In genomic region chr9:36986548-36987408, GRCh38 we compare ENCODE assay signal across 14 cellular contexts. TPM values are rescaled to one million over a fixed set of nuclear protein-coding genes. Genes with fewer than 3 reads are reported as not detected.
DNase-seq lines count a peak whose midpoint lies in the region; ATAC-seq and TF ChIP-seq lines count a peak whose summit lies in the region.
"Had no signal": no experiment of that assay in that cellular context is flagged by ENCODE, and none has a peak within 500 bp of the region (broad histone marks: within the 10 kb centered on the region; RNA-seq: fewer than 3 reads in every experiment).

No MANE protein-coding gene starts in this region.

- H3K27me3 Mint-ChIP-seq in effector memory CD8-positive, alpha-beta T cell: peaks cover 64 to 94% of the 10 kb centered on the region in 2 donors
- peaks cover 83% of the 10 kb centered on the region for H3K27me3 Mint-ChIP-seq in neural crest cell (ENCODE audit: low read depth)

- H3K4me3 Mint-ChIP-seq in effector memory CD8-positive, alpha-beta T cell: peak overlapping the region; percentile 22 to 35
- H3K4me3 Mint-ChIP-seq in neural crest cell: peak overlapping the region; percentile 83

- H3K4me3 ChIP-seq in BLaER1 treated with 17β-estradiol and CSF1 and Interleukin-3, amounts not matched to agents 10 nM and 100 nM: peak overlapping the region in 9 of 10 experiments; percentile 25 to 62 (median 47); a peak in 15 of 20 replicates
- H3K4me3 ChIP-seq in GM23248: no peak overlapping the region

- H3K36me3 ChIP-seq in BLaER1 treated with 17β-estradiol and CSF1 and Interleukin-3, amounts not matched to agents 10 nM and 100 nM: peaks cover 0 to 96% (median 76%) of the 10 kb centered on the region in 11 experiments; a peak in 16 of 22 replicates
- H3K36me3 ChIP-seq in GM23248 (ENCODE audit: low read depth): no peaks in the 10 kb centered on the region
- H3K36me3 ChIP-seq: right atrium auricular region had no signal

- H3K4me1 ChIP-seq in BLaER1 treated with 17β-estradiol and CSF1 and Interleukin-3, amounts not matched to agents 10 nM and 100 nM: peaks cover 3 to 21% (median 10%) of the 10 kb centered on the region in 10 experiments; a peak in 11 of 20 replicates
- no peaks in the 10 kb centered on the region for H3K4me1 ChIP-seq in GM23248 (ENCODE audit: insufficient read depth)

- DNase-seq in GM23248 (peak; percentile 28), neural crest cell (ENCODE audit: low read depth, low spot score) (no peak), posterior cingulate gyrus (no peak), MV-4-11 (lab: John Stamatoyannopoulos, UW) (no peak), NCI-H1105 (lab: John Stamatoyannopoulos, UW) (no peak)
- DNase-seq in effector memory CD8-positive, alpha-beta T cell: no peak
- DNase-seq: left ventricle myocardium superior, NCI-H1048, NCI-H510A treated with DMSO at 0.1 percent for 48 hours had no signal

- H3K36me3 Mint-ChIP-seq in effector memory CD8-positive, alpha-beta T cell (ENCODE audit: insufficient read depth): peaks cover 3% of the 10 kb centered on the region
- peaks cover 10% of the 10 kb centered on the region for H3K36me3 Mint-ChIP-seq in neural crest cell (ENCODE audit: low read depth)

- H4K20me1 ChIP-seq in BLaER1 treated with 17β-estradiol and CSF1 and Interleukin-3, amounts not matched to agents 10 nM and 100 nM: peaks cover 0 to 100% (median 93%) of the 10 kb centered on the region in 11 experiments; a peak in 19 of 22 replicates
- no peaks in the 10 kb centered on the region for H4K20me1 ChIP-seq in GM23248 (ENCODE audit: insufficient read depth)

- TF ChIP-seq CTCF in neural crest cell (conservative IDR thresholded peaks at IDR 0.05): no peak

- H3K27me3 ChIP-seq in BLaER1 treated with 17β-estradiol and CSF1 and Interleukin-3, amounts not matched to agents 10 nM and 100 nM: peaks cover 60 to 86% (median 76%) of the 10 kb centered on the region in 11 experiments
- H3K27me3 ChIP-seq in GM23248 (replicated peaks; ENCODE audit: insufficient read depth): peaks cover 68% of the 10 kb centered on the region

- no peak overlapping the region for H3K27ac ChIP-seq in BLaER1 treated with 17β-estradiol and CSF1 and Interleukin-3, amounts not matched to agents 10 nM and 100 nM
- no peak overlapping the region for H3K27ac ChIP-seq in GM23248
- H3K27ac ChIP-seq: right atrium auricular region, VCaP had no signal

- WGBS in GM23248 (ENCODE audit: low coverage in 1 of 2, low lambda C conversion rate in 2 of 2, missing lambda C conversion rate in 2 of 2), 2 experiments: 6 to 7% methylated on average over 34 to 41 of the region's 51 CpGs

- peaks cover 0 to 6% of the 10 kb centered on the region in 2 donors for H3K9me3 Mint-ChIP-seq in effector memory CD8-positive, alpha-beta T cell
- H3K9me3 Mint-ChIP-seq in neural crest cell: peaks cover 9% of the 10 kb centered on the region

- H2AFZ ChIP-seq in GM23248: no peak overlapping the region

- intact Hi-C loops in posterior cingulate gyrus (cut with DNase I): no loop called here

- peaks cover 6 to 15% (median 8%) of the 10 kb centered on the region in 11 experiments; a peak in 18 of 22 replicates for H3K9me3 ChIP-seq in BLaER1 treated with 17β-estradiol and CSF1 and Interleukin-3, amounts not matched to agents 10 nM and 100 nM (replicated peaks in 1 of 11)
- H3K9me3 ChIP-seq in GM23248 (ENCODE audit: low read depth): no peaks in the 10 kb centered on the region

- no peak for ATAC-seq in effector memory CD8-positive, alpha-beta T cell (replicated peaks)
- no peak for ATAC-seq in GM21447 (IDR thresholded peaks at IDR 0.05; ENCODE audit: unreplicated experiment)
- ATAC-seq: left ventricle myocardium superior, Right ventricle myocardium inferior had no signal

- H3K4me1 Mint-ChIP-seq in effector memory CD8-positive, alpha-beta T cell (ENCODE audit: low read depth in 2 of 2): peaks cover 7% of the 10 kb centered on the region in 2 donors
- H3K4me1 Mint-ChIP-seq in neural crest cell: peaks cover 24% of the 10 kb centered on the region

- H3K9ac ChIP-seq in BLaER1 treated with 17β-estradiol and CSF1 and Interleukin-3, amounts not matched to agents 10 nM and 100 nM: peak overlapping the region in 1 of 11 experiments; percentile 34; a peak in 1 of 22 replicates
- no peak overlapping the region for H3K9ac ChIP-seq in GM23248

- no peaks in the 10 kb centered on the region for H3K79me2 ChIP-seq in GM23248 (ENCODE audit: insufficient read depth)

- H3K4me2 ChIP-seq in BLaER1 treated with 17β-estradiol and CSF1 and Interleukin-3, amounts not matched to agents 10 nM and 100 nM: peak overlapping the region; percentile 51 to 84 (median 65)
- no peak overlapping the region for H3K4me2 ChIP-seq in GM23248 (ENCODE audit: unreplicated experiment)

- no peak overlapping the region for H3K27ac Mint-ChIP-seq in effector memory CD8-positive, alpha-beta T cell
- no peak overlapping the region for H3K27ac Mint-ChIP-seq in neural crest cell (ENCODE audit: unreplicated experiment)

- no peaks in the 10 kb centered on the region for H3F3A ChIP-seq in GM23248 (ENCODE audit: insufficient read depth)

- no peaks in the 10 kb centered on the region for H3K9me2 ChIP-seq in GM23248 (ENCODE audit: insufficient read depth)

- in situ Hi-C loops in GM23248 (cut with MboI): no loop called here

RNA-seq across cellular contexts. Expression of gene PAX5, which starts 47.3 kb away (rescaled TPM):
- total RNA-seq in GM23248 (2014; rRNA removed; shearing (Covaris generic)): not detected in 2 replicates
- 0.09 TPM in 1 of 2 replicates, not detected in the other for polyA plus RNA-seq in GM23248 (2016; fragmentation: Nextera tagmentation; extraction: Ambion mirVana)
- total RNA-seq in neural crest cell: 18.1 and 19.5 TPM in 2 replicates
- total RNA-seq: left ventricle myocardium superior, Right ventricle myocardium inferior had no signal

Comparison
In these comparisons a context has a peak if more than half of its experiments do, and no peak if none do; other contexts are left out.
1. RNA of gene PAX5, which starts 47.3 kb away (total RNA-seq): 18.1 to 19.5 TPM in neural crest cell; not detected in GM23248; every median in the first group is over 10 times any median in the second.